ENCODE assay signal across 9 cellular contexts in the genomic region with DNA sequence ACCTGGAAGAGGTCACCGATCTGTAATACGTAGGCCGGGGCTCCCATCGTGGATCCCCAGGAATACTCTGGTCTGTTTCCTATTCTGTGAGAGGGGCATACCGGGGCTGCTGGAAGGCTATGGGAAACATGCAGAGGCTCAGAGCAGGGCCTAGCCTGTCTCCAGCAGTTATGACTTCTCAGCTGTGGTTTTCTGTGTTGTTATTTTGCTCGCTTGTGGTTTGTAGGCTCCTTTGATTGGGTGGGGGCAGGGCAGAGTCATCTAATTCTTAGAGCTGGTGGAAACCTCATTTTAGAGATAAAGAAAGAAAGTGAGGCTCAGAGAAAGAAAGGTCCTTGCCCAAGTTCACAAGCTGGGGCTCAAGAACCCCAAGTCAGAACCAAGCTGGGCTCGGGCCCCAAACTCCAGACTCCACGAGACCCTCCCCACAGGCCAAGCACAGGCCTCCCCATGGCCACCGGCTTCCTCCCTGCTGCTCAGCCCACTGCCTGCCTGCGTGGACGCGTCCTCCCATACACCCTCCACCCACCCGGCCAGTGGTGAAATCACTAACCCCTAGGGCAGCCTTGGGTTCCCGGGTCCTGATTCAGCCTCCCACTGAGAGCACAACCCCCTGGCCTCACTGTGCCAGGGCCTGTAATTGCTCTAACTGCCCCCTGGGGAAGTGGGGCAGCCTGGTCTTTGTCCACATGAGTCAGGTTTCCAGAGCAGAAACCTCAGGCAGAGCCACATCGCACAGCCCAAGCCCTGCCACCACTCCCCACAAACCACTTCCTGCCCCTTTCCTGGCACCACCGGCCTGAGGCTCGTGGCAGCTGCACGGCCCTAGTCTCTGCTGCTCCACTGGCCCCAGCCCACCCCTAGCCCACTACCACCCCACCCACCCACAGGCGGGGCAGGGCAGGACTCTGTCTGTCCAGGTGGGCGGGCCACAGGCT.
DNase-seq lines count a peak whose midpoint lies in the region; ATAC-seq, FAIRE-seq and TF ChIP-seq lines count a peak whose summit lies in the region.
"Had no signal": no experiment of that assay in that cellular context is flagged by ENCODE, and none has a peak within 500 bp of the region (broad histone marks: within the 10 kb centered on the region; RNA-seq: fewer than 3 reads in every experiment).

No MANE protein-coding gene starts in this region.

- no peaks in the 10 kb centered on the region for H3K36me3 ChIP-seq in MG63
- no peaks in the 10 kb centered on the region for H3K36me3 ChIP-seq in duodenal mucosa (ENCODE audit: control insufficient read depth in 1 of 2, insufficient read depth in 2 of 2, low read length in 2 of 2)
- no peaks in the 10 kb centered on the region for H3K36me3 ChIP-seq in neutrophil

- no peaks in the 10 kb centered on the region for H3K27me3 ChIP-seq in MG63
- peaks cover 0 to 6% of the 10 kb centered on the region in 2 donors for H3K27me3 ChIP-seq in duodenal mucosa (ENCODE audit: control insufficient read depth in 1 of 2, insufficient read depth in 2 of 2, low read length in 2 of 2)
- H3K27me3 ChIP-seq in neutrophil, result no peaks in the 10 kb centered on the region

- TF ChIP-seq CTCF in neutrophil (IDR thresholded peaks at IDR 0.05), result peak; percentile 90

- no peak overlapping the region for H3K27ac ChIP-seq in duodenal mucosa (ENCODE audit: low read depth, low read length)
- H3K27ac ChIP-seq in neutrophil, result peak overlapping the region; percentile 96

- ATAC-seq in GM21786 (IDR thresholded peaks at IDR 0.05; ENCODE audit: unreplicated experiment), result peak; percentile 52

- H3K9me3 ChIP-seq in MG63 (no peaks in the 10 kb centered on the region), duodenal mucosa (ENCODE audit: control insufficient read depth in 1 of 2, low read length in 2 of 2) (no peaks in the 10 kb centered on the region), neutrophil (no peaks in the 10 kb centered on the region)

- peak; percentile 98 for DNase-seq in Daoy (ENCODE audit: low read depth)
- peak; percentile 97 for DNase-seq in MG63
- peak; percentile 81 to 85 for DNase-seq in activated CD4-positive, alpha-beta T cell treated with anti-CD3 and anti-CD28 coated beads for 4 hours
- DNase-seq in urothelium cell line (ENCODE audit: low spot score), result peak; percentile 96
- no peak for DNase-seq in NCI-H345 (lab: John Stamatoyannopoulos, UW)

- H3K4me3 ChIP-seq in MG63 (no peak overlapping the region), duodenal mucosa (ENCODE audit: low read depth in 1 of 2, low read length in 2 of 2) (peak overlapping the region; percentile 19 to 28), neutrophil (ENCODE audit: low read depth in 1 of 2, low read length in 1 of 2) (peak overlapping the region; percentile 21 to 51)

- H3K4me1 ChIP-seq in duodenal mucosa (ENCODE audit: control insufficient read depth in 1 of 2, insufficient read depth in 2 of 2, low read length in 2 of 2) (peaks cover 44 to 45% of the 10 kb centered on the region in 2 donors), neutrophil (ENCODE audit: control insufficient read depth in 1 of 2, insufficient read depth in 1 of 2, low read depth in 1 of 2, low read length in 1 of 2) (peaks cover 65 to 79% of the 10 kb centered on the region in 2 experiments)

- peak; percentile 94 for FAIRE-seq in urothelium cell line (lab: Jason Lieb, UNC)
- FAIRE-seq: TTC549 had no signal

- H3K9ac ChIP-seq in duodenal mucosa (ENCODE audit: low read depth in 1 of 2, low read length in 2 of 2), result no peak overlapping the region
